8 cellular contexts compared by ENCODE assay signal in the genomic region with DNA sequence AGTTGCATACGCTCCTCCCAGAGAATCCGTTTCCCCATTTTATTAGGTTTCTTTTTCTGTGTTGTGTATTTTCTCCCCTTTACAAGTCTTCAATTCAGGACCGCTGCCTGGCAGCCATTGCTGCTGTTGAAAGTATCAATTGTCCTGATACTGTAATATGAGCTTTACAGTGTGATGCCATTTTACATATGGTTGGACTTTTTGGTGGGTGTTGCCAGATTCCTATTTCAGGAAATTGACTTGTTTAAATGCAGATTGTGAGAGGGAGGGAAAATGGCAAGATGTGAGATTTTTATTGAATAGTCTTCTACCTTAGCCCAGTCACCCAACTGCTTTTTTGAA. TPM values are rescaled to one million over a fixed set of nuclear protein-coding genes. Genes with fewer than 3 reads are reported as not detected.
A peak's percentile ranks its signal among the peaks of the same experiment; 100 is the strongest.
DNase-seq lines count a peak whose midpoint lies in the region; ATAC-seq, FAIRE-seq and TF ChIP-seq lines count a peak whose summit lies in the region.

No MANE protein-coding gene starts in this region.

- DNase-seq in DMS153 treated with DMSO at 0.1 percent for 48 hours (lab: John Stamatoyannopoulos, UW; ENCODE audit: unreplicated experiment) (peak; percentile 39), LoVo (ENCODE audit: low spot score) (peak; percentile 11), ascending aorta (ENCODE audit: low spot score in 2 of 2) (no peak), kidney tubule cell (ENCODE audit: low spot score) (peak; percentile 19), H54 (ENCODE audit: insufficient read length, low spot score) (no peak)

- FAIRE-seq in H54 (lab: Jason Lieb, UNC): no peak

- peak overlapping the region; percentile 96 to 99 for H3K27ac ChIP-seq in ascending aorta
- peak overlapping the region; percentile 96 for H3K27ac ChIP-seq in thymus (ENCODE audit: low read depth)

- 2% methylated on average over 3 of the region's 3 CpGs for WGBS in thymus

- no peak for ATAC-seq in GM21786 (IDR thresholded peaks at IDR 0.05; ENCODE audit: unreplicated experiment)
- no peak for ATAC-seq in GM18907 (IDR thresholded peaks at IDR 0.05; ENCODE audit: unreplicated experiment)

- H3K9me3 ChIP-seq in ascending aorta: no peaks in the 10 kb centered on the region
- no peaks in the 10 kb centered on the region for H3K9me3 ChIP-seq in thymus (ENCODE audit: control insufficient read depth)

- H3K36me3 ChIP-seq in ascending aorta (no peaks in the 10 kb centered on the region), thymus (ENCODE audit: control insufficient read depth, insufficient read depth) (peaks cover 13% of the 10 kb centered on the region)

- intact Hi-C loops in ascending aorta (cut with DNase I): no loop called here

- H3K4me3 ChIP-seq in ascending aorta (peak overlapping the region; percentile 97 to 99), thymus (ENCODE audit: low read length) (peak overlapping the region; percentile 98)

- TF ChIP-seq CTCF in ascending aorta (IDR thresholded peaks at IDR 0.05): no peak

- no peak for TF ChIP-seq POLR2A in H54 (IDR thresholded peaks at IDR 0.05; ENCODE audit: low read depth, low read length)

- H3K4me1 ChIP-seq in ascending aorta: peaks cover 10 to 43% of the 10 kb centered on the region in 2 donors
- peaks cover 19% of the 10 kb centered on the region for H3K4me1 ChIP-seq in thymus (ENCODE audit: control insufficient read depth, insufficient read depth, low read length)

- H3K27me3 ChIP-seq in ascending aorta (no peaks in the 10 kb centered on the region), thymus (ENCODE audit: control insufficient read depth, insufficient read depth) (no peaks in the 10 kb centered on the region)

RNA-seq across cellular contexts. Expression of gene PANK2, which starts 1.2 kb away (rescaled TPM):
- 81.1 TPM for total RNA-seq in ascending aorta
- polyA plus RNA-seq in thymus: 40.6 TPM

RNA-seq across cellular contexts. Expression of gene MAVS, which starts 43.7 kb away (rescaled TPM):
- total RNA-seq in ascending aorta: 35.2 TPM
- polyA plus RNA-seq in thymus: 18.8 TPM

Comparison
In these comparisons a context has a peak if more than half of its experiments do, and no peak if none do; other contexts are left out.
1. DNase-seq: peak in DMS153 treated with DMSO at 0.1 percent for 48 hours (single experiment), LoVo (single experiment) and kidney tubule cell (single experiment); none in ascending aorta (0 of 2) and H54 (single experiment).